ENCODE assay signal across 1 cellular context in genomic region chr12:102592134-102592533, GRCh38.
TF ChIP-seq lines count a peak whose summit lies in the region.

No MANE protein-coding gene starts in this region.

TF ChIP-seq in K562, 482 proteins besides CTCF, POLR2A, EP300 and RAD21 (continued from another document):
- TF ChIP-seq, protein P1, sequence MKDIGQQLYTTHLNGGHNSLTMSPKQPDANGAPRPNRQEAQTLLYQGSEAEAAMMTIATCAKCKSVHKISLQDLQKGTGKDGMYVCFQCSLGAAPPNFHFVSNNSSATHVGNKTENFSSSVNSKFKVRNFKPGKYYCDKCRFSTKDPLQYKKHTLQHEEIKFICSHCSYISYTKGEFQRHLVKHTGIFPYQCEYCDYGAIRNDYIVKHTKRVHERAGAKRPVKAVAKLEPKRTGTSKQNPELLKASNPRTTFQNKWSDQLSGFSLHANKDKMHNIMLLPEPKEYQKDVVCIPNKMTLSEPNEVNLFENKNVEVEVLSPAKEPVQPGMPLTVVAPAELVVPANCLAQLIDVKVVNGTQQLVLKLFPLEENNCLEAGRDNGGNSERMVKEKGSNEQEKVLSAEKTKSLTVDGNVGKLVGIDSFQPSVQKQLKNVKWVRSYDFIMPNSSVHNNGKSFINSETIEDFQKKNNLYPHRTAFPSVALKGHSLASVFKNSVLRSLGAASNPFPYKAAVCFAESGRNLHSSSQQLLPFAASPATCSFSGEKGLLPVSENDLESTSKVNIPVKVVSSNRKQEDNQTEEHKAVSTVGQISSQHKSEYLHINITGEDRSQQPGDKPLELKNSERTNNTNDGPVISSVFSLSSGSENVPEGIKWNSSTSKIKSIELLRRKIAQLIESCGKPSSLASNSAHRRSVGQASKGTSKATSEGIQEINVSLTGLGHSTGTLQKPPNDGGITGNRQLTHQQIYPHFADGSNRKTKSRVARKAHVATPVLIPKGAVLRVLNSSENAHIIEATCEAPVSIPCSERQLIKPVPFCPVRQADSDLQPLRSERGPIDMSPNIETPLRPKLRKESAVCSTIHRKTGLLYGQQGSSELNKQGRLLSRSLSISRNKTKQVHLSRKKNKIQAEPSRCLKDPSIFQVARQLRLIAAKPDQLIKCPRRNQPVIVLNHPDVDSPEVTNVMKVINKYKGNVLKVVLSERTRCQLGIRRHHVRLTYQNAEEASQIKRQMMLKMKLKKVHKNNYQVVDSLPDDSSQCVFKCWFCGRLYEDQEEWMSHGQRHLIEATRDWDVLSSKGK (CRISPR knock-in tag; IDR thresholded peaks at IDR 0.05): no peak
- no peak for TF ChIP-seq SMAD1 (IDR thresholded peaks at IDR 0.05; ENCODE audit: low read depth, low read length, partially characterized antibody)
- TF ChIP-seq CBFA2T2 (conservative IDR thresholded peaks at IDR 0.05): no peak
